ENCODE assay signal across 2 cellular contexts in genomic region chr12:124754491-124754890, GRCh38.
TF ChIP-seq lines count a peak whose summit lies in the region.

No MANE protein-coding gene starts in this region.

TF ChIP-seq in liver, 16 proteins besides CTCF, POLR2A, EP300 and RAD21 (continued from another document):
- TF ChIP-seq REST (IDR thresholded peaks at IDR 0.05) (no peak), NR2F2 (IDR thresholded peaks at IDR 0.05) (no peak), JUND (IDR thresholded peaks at IDR 0.05) (no peak), YY1 (IDR thresholded peaks at IDR 0.05) (no peak), EGR1 (IDR thresholded peaks at IDR 0.05; ENCODE audit: low read depth in 2 of 2) (no peak), ZBTB33 (IDR thresholded peaks at IDR 0.05) (no peak)
TF ChIP-seq in liver: peak in this region for 0.

TF ChIP-seq in HepG2, 621 proteins besides CTCF, POLR2A, EP300 and RAD21 (continued from another document):
- no peak for TF ChIP-seq AHDC1 (CRISPR knock-in tag; IDR thresholded peaks at IDR 0.05; ENCODE audit: borderline replicate concordance)
- no peak for TF ChIP-seq ZNF746 (CRISPR knock-in tag; IDR thresholded peaks at IDR 0.05)
- TF ChIP-seq ZNF576 (CRISPR knock-in tag; IDR thresholded peaks at IDR 0.05): no peak
- no peak for TF ChIP-seq HNF1B (CRISPR knock-in tag; IDR thresholded peaks at IDR 0.05)
- TF ChIP-seq RFX1 (IDR thresholded peaks at IDR 0.05): no peak
